Comparison of ENCODE assay signal across 28 cellular contexts in the genomic region with DNA sequence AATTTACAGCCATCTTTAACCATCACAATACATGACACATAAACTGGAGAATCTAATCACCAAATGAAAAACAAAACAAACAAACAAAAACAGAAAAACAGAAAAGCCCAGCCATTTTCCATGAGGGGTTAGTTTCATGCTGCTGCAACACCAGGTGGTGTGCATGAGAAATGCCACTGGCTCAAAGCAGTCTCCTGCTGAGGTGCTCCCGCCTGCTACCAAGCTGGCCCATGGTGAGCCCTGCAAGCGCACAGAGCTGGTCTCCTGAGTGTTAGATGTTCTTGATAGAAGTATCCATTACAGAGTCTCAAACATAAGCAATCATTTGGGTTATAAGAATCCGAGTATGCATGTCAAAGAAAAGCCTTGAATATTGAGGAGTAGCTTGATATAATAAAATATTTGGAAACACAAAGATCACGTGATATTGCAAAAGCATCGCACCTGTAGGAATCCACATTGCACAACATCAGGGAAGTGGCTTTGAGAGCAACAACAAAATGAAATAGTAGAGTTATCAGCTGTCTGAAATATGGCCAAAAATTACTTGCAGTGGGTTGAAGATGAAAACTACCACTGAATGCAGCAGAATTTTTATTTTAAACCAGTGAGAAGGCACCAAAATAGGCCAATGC.
"Had no signal": no experiment of that assay in that cellular context is flagged by ENCODE, and none has a peak within 500 bp of the region (broad histone marks: within the 10 kb centered on the region; RNA-seq: fewer than 3 reads in every experiment).

No MANE protein-coding gene starts in this region.

- H3K27ac ChIP-seq: ascending aorta, body of pancreas, SK-N-MC had no signal

- H3K4me3 ChIP-seq: ascending aorta, body of pancreas, SK-N-MC had no signal

- H3K9me3 Mint-ChIP-seq: activated naive CD4-positive, alpha-beta T cell treated with anti-CD3 and anti-CD28 coated beads, Interleukin-2, amount 50 U/mL, for 72 hours; activated naive CD8-positive, alpha-beta T cell treated with anti-CD3 and anti-CD28 coated beads, Interleukin-2, amount 50 U/mL, for 24 hours; activated T-helper 1 cell treated with anti-CD3 and anti-CD28 coated beads, Interleukin-12 subunit alpha, Interleukin-12 subunit beta, Interleukin-2, Interleukin-4 antibody, amounts not matched to agents 30 ng/mL and 10 ng/mL and 1 ng/mL, durations not matched to agents 14 hours and 24 hours and 36 hours had no signal

- DNase-seq: activated CD4-positive, CD25-positive, alpha-beta regulatory T cell; activated CD8-positive, alpha-beta memory T cell treated with anti-CD3 and anti-CD28 coated beads, Interleukin-2, amount 50 U/mL, for 48 hours; activated CD8-positive, alpha-beta T cell treated with anti-CD3 and anti-CD28 coated beads, Interleukin-2, amount 10 ng/mL, durations not matched to agents 7 days and 5 days; activated effector memory CD4-positive, alpha-beta T cell treated with Interleukin-2 at 50 U/mL for 16 hours; activated naive CD4-positive, alpha-beta T cell treated with Interleukin-2 at 50 U/mL for 16 hours; activated naive CD8-positive, alpha-beta T cell treated with anti-CD3 and anti-CD28 coated beads, Interleukin-2, amount 50 U/mL, for 24 hours; activated T-cell treated with anti-CD3 and anti-CD28 coated beads, Interleukin-2, amount 50 U/mL, for 1 hour; amniotic stem cell; body of pancreas; central memory CD4-positive, alpha-beta T cell; KG1; NCI-H1048; NCI-H1417; NCI-H1930; NCI-H345; NCI-H510A; NCI-H526 treated with DMSO at 0.1 percent for 48 hours; NCI-H82; T-cell; T-helper 2 cell; T1000 had no signal

- H3K27me3 ChIP-seq: ascending aorta, body of pancreas had no signal

- H3K36me3 ChIP-seq: ascending aorta had no signal

- ATAC-seq: activated CD8-positive, alpha-beta T cell treated with anti-CD3 and anti-CD28 coated beads, Interleukin-2, amount 10 ng/mL, durations not matched to agents 7 days and 5 days; activated naive CD4-positive, alpha-beta T cell treated with anti-CD3 and anti-CD28 coated beads, Interleukin-2, amount 50 U/mL, for 72 hours; activated naive CD8-positive, alpha-beta T cell treated with anti-CD3 and anti-CD28 coated beads, Interleukin-2, amount 50 U/mL, for 24 hours; body of pancreas; Right ventricle myocardium inferior; T-cell had no signal

- H3K9me3 ChIP-seq: ascending aorta, body of pancreas had no signal

- H3K4me3 Mint-ChIP-seq: activated CD8-positive, alpha-beta T cell treated with anti-CD3 and anti-CD28 coated beads, Interleukin-2, amount 10 ng/mL, durations not matched to agents 7 days and 5 days; activated naive CD8-positive, alpha-beta T cell treated with anti-CD3 and anti-CD28 coated beads, Interleukin-2, amount 50 U/mL, for 24 hours; activated T-helper 1 cell treated with anti-CD3 and anti-CD28 coated beads, Interleukin-12 subunit alpha, Interleukin-12 subunit beta, Interleukin-2, Interleukin-4 antibody, amounts not matched to agents 30 ng/mL and 10 ng/mL and 1 ng/mL, durations not matched to agents 14 hours and 24 hours and 36 hours; T-cell had no signal

- H3K36me3 Mint-ChIP-seq: activated naive CD4-positive, alpha-beta T cell treated with anti-CD3 and anti-CD28 coated beads, Interleukin-2, amount 50 U/mL, for 72 hours; T-cell had no signal

- FAIRE-seq: bronchial epithelial cell, TTC549 had no signal

- H3K27ac Mint-ChIP-seq: activated CD8-positive, alpha-beta T cell treated with anti-CD3 and anti-CD28 coated beads, Interleukin-2, amount 10 ng/mL, durations not matched to agents 7 days and 5 days; activated naive CD4-positive, alpha-beta T cell treated with anti-CD3 and anti-CD28 coated beads, Interleukin-2, amount 50 U/mL, for 72 hours; activated naive CD8-positive, alpha-beta T cell treated with anti-CD3 and anti-CD28 coated beads, Interleukin-2, amount 50 U/mL, for 24 hours; activated T-helper 1 cell treated with anti-CD3 and anti-CD28 coated beads, Interleukin-12 subunit alpha, Interleukin-12 subunit beta, Interleukin-2, Interleukin-4 antibody, amounts not matched to agents 30 ng/mL and 10 ng/mL and 1 ng/mL, durations not matched to agents 14 hours and 24 hours and 36 hours; T-cell had no signal

- H3K4me1 ChIP-seq: ascending aorta, body of pancreas had no signal
